Comparison of ENCODE assay signal across 16 cellular contexts in the genomic region with DNA sequence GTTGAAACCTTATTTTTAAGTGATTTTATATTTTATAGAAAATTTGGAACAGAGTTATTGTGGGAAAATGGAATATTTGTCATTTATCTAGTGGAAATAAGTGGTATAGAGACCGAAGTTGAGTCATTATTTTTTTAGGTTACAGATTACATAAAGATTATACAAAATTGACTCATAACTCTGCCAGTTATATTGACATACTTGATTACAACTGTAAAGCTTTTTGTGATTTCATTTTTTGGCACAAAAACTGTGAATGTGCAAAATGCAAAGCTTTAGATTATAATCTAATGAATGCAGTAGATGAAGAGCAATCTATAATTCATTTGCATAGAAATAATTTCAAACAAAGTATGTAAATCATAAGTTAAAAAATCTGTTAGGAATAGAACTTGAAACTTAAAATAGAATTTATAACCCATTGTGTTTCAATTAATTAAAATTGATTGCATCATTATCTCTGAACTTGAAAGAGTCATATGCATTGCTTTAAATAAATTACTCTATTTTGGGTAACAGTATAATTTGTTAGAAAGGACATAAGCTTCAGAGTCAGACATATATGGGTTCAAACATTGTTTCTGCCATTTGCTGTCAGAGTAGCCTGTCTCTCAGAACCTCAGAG.
DNase-seq lines count a peak whose midpoint lies in the region; ATAC-seq, FAIRE-seq and TF ChIP-seq lines count a peak whose summit lies in the region.
"Had no signal": no experiment of that assay in that cellular context is flagged by ENCODE, and none has a peak within 500 bp of the region (broad histone marks: within the 10 kb centered on the region; RNA-seq: fewer than 3 reads in every experiment).

No MANE protein-coding gene starts in this region.

- no peaks in the 10 kb centered on the region for H4K20me1 ChIP-seq in endothelial cell of umbilical vein (replicated peaks; ENCODE audit: control insufficient read depth, extremely low read depth, insufficient read depth, low read length)
- H4K20me1 ChIP-seq: BLaER1 had no signal

- H3K9me1 ChIP-seq in endothelial cell of umbilical vein (replicated peaks; ENCODE audit: control insufficient read depth, extremely low read depth, insufficient read depth, low read length): no peaks in the 10 kb centered on the region

- ATAC-seq in GM18511 (IDR thresholded peaks at IDR 0.05; ENCODE audit: unreplicated experiment): peak; percentile 21

- no peaks in the 10 kb centered on the region for H3K4me1 ChIP-seq in endothelial cell of umbilical vein (ENCODE audit: control insufficient read depth, extremely low read depth, insufficient read depth, low read length)
- H3K4me1 ChIP-seq: BLaER1, Caco-2, HAP-1 had no signal

- H3K79me2 ChIP-seq in endothelial cell of umbilical vein (ENCODE audit: control insufficient read depth, insufficient read depth, low read length): no peaks in the 10 kb centered on the region

- H3K9me3 ChIP-seq in endothelial cell of umbilical vein (replicated peaks; ENCODE audit: control insufficient read depth, insufficient read depth, low read length): no peaks in the 10 kb centered on the region
- H3K9me3 ChIP-seq: BLaER1, Caco-2, HAP-1 had no signal

- BruUV-seq in endothelial cell of umbilical vein (replicated peaks; lab: Mats Ljungman, UMichigan): no TSS peak

- no peak for FAIRE-seq in endothelial cell of umbilical vein (lab: Jason Lieb, UNC)
- FAIRE-seq: H1 had no signal

- no peaks in the 10 kb centered on the region for H3K36me3 ChIP-seq in endothelial cell of umbilical vein (ENCODE audit: control insufficient read depth in 2 of 2, extremely low read depth in 1 of 2, insufficient read depth in 2 of 2, low read length in 2 of 2)
- H3K36me3 ChIP-seq: BLaER1, HAP-1 had no signal

- 0 out of 2 replicates have a peak, but pooled peaks have one; percentile 8 for TF ChIP-seq CTCF in RWPE1 (conservative IDR thresholded peaks at IDR 0.05; ENCODE audit: low read depth)
- no peak for TF ChIP-seq CTCF in endothelial cell of umbilical vein (IDR thresholded peaks at IDR 0.05; ENCODE audit: extremely low read depth in 1 of 2, insufficient read depth in 1 of 2, low read depth in 1 of 2, low read length in 2 of 2)

- no peak for TF ChIP-seq POLR2A in endothelial cell of umbilical vein (IDR thresholded peaks at IDR 0.05; ENCODE audit: low read depth, low read length)

- no peak overlapping the region for H3K9ac ChIP-seq in endothelial cell of umbilical vein (replicated peaks; ENCODE audit: extremely low read depth, insufficient read depth, low read length)
- H3K9ac ChIP-seq: BLaER1 had no signal

- H3K27ac ChIP-seq in RWPE1 (no peak overlapping the region), endothelial cell of umbilical vein (ENCODE audit: insufficient read depth, low read depth, low read length) (no peak overlapping the region)
- H3K27ac ChIP-seq: BLaER1, HL-60 had no signal

- intact Hi-C loops in endothelial cell of umbilical vein (cut with micrococcal nuclease): no loop called here

- dilution Hi-C loops in endothelial cell of umbilical vein (cut with MboI; ENCODE audit: extremely low pct_ligation_motif_present, low sequenced_read_pairs): no loop called here

- no peak overlapping the region for H3K4me3 ChIP-seq in endothelial cell of umbilical vein (replicated peaks in 1 of 3; ENCODE audit: insufficient read depth in 1 of 3, low read depth in 1 of 3, low read length in 3 of 3)
- H3K4me3 ChIP-seq: BLaER1, HAP-1 had no signal

- no peak overlapping the region for H3K4me2 ChIP-seq in endothelial cell of umbilical vein (ENCODE audit: insufficient read depth, low read length)
- H3K4me2 ChIP-seq: BLaER1 had no signal

- POLR2A ChIA-PET in RWPE1 (lab: Yijun Ruan, JAX; ENCODE audit: low non-redundant PET): no interaction called here
- POLR2A ChIA-PET in endothelial cell of umbilical vein (lab: Charles Lee): no interaction called here

- DNase-seq in HCEC 1CT: peak; percentile 13
- no peak for DNase-seq in RWPE1 (ENCODE audit: low spot score)
- no peak for DNase-seq in endothelial cell of umbilical vein (ENCODE audit: low read depth, low spot score)
- DNase-seq in LoVo (ENCODE audit: low spot score): no peak
- DNase-seq in inferior parietal cortex (ENCODE audit: extremely low spot score): no peak
- DNase-seq in DMS153 treated with DMSO at 0.1 percent for 48 hours (lab: John Stamatoyannopoulos, UW; ENCODE audit: unreplicated experiment): no peak
- DNase-seq in activated naive CD4-positive, alpha-beta T cell (lab: John Stamatoyannopoulos, UW): no peak
- DNase-seq: Caco-2; CD8-positive, alpha-beta memory T cell; DMS53; HFFc6 had no signal

- CTCF ChIA-PET in RWPE1 (lab: Yijun Ruan, JAX) (no interaction called here), endothelial cell of umbilical vein (lab: Charles Lee) (interaction anchor here (1.3 kb wide), 1 partner anchor 9 kb away, joined by 3 read pairs; no protein-coding TSS in a partner anchor)

- no peaks in the 10 kb centered on the region for H3K27me3 ChIP-seq in endothelial cell of umbilical vein (ENCODE audit: control insufficient read depth in 2 of 2, insufficient read depth in 2 of 2, low read length in 2 of 2)
- H3K27me3 ChIP-seq: BLaER1 had no signal

- no peak overlapping the region for H2AFZ ChIP-seq in endothelial cell of umbilical vein (ENCODE audit: low read depth, low read length)

TF ChIP-seq in endothelial cell of umbilical vein, 7 proteins besides CTCF, POLR2A, EP300 and RAD21:
- TF ChIP-seq JUN (IDR thresholded peaks at IDR 0.05; ENCODE audit: borderline replicate concordance, insufficient read depth, insufficient read length, low read depth) (no peak), EZH2 (IDR thresholded peaks at IDR 0.05; ENCODE audit: borderline replicate concordance, low read depth, low read length, severe bottlenecking) (no peak), GATA2 (IDR thresholded peaks at IDR 0.05; ENCODE audit: insufficient read depth, insufficient read length, low read depth, low read length) (peak; percentile 31), FOS (IDR thresholded peaks at IDR 0.05; ENCODE audit: borderline replicate concordance, insufficient read depth, low read length) (no peak), POLR2AphosphoS5 (IDR thresholded peaks at IDR 0.05; ENCODE audit: insufficient read depth, low read depth, low read length) (no peak), MYC (IDR thresholded peaks at IDR 0.05; ENCODE audit: low read depth, low read length) (no peak)
- TF ChIP-seq, protein P1, sequence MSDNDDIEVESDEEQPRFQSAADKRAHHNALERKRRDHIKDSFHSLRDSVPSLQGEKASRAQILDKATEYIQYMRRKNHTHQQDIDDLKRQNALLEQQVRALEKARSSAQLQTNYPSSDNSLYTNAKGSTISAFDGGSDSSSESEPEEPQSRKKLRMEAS (IDR thresholded peaks at IDR 0.05; ENCODE audit: insufficient read depth, insufficient read length): no peak
